10 cellular contexts compared by ENCODE assay signal in genomic region chr11:102177974-102178631, GRCh38.
A peak's percentile ranks its signal among the peaks of the same experiment; 100 is the strongest.
DNase-seq lines count a peak whose midpoint lies in the region; ATAC-seq and FAIRE-seq lines count a peak whose summit lies in the region.
"Had no signal": no experiment of that assay in that cellular context is flagged by ENCODE, and none has a peak within 500 bp of the region (broad histone marks: within the 10 kb centered on the region; RNA-seq: fewer than 3 reads in every experiment).

No MANE protein-coding gene starts in this region.

- H3K27ac Mint-ChIP-seq in activated naive CD8-positive, alpha-beta T cell treated with anti-CD3 and anti-CD28 coated beads, Interleukin-2, amount 50 U/mL, for 24 hours = no peak overlapping the region
- H3K27ac Mint-ChIP-seq in activated naive CD8-positive, alpha-beta T cell treated with anti-CD3 and anti-CD28 coated beads for 36 hours = no peak overlapping the region
- H3K27ac Mint-ChIP-seq: CD4-positive, CD25-positive, alpha-beta regulatory T cell had no signal

- peaks cover 2% of the 10 kb centered on the region for H3K4me1 Mint-ChIP-seq in activated naive CD8-positive, alpha-beta T cell treated with anti-CD3 and anti-CD28 coated beads, Interleukin-2, amount 50 U/mL, for 24 hours
- peaks cover 3% of the 10 kb centered on the region for H3K4me1 Mint-ChIP-seq in activated naive CD8-positive, alpha-beta T cell treated with anti-CD3 and anti-CD28 coated beads for 36 hours
- H3K4me1 Mint-ChIP-seq: CD4-positive, CD25-positive, alpha-beta regulatory T cell had no signal

- FAIRE-seq in urothelium cell line (lab: Jason Lieb, UNC) = no peak

- H3K27me3 ChIP-seq in HAP-1 (ENCODE audit: low read depth) = no peaks in the 10 kb centered on the region

- DNase-seq in activated naive CD8-positive, alpha-beta T cell treated with anti-CD3 and anti-CD28 coated beads, Interleukin-2, amount 50 U/mL, for 24 hours = no peak
- no peak for DNase-seq in activated naive CD8-positive, alpha-beta T cell treated with anti-CD3 and anti-CD28 coated beads for 36 hours
- DNase-seq in astrocyte of the hippocampus (ENCODE audit: low read depth, low spot score) (peak; percentile 63), left kidney (ENCODE audit: low read depth, low spot score) (peak; percentile 55), urothelium cell line (ENCODE audit: low spot score) (peak; percentile 65), HAP-1 (ENCODE audit: low spot score in 2 of 2) (no peak), G401 (ENCODE audit: low spot score) (no peak)
- DNase-seq: activated CD8-positive, alpha-beta memory T cell treated with anti-CD3 and anti-CD28 coated beads, Interleukin-2, amount 50 U/mL, for 48 hours; CD4-positive, CD25-positive, alpha-beta regulatory T cell had no signal

- peak; percentile 59 for ATAC-seq in activated naive CD8-positive, alpha-beta T cell treated with anti-CD3 and anti-CD28 coated beads, Interleukin-2, amount 50 U/mL, for 24 hours
- ATAC-seq in HG03442 (IDR thresholded peaks at IDR 0.05; ENCODE audit: unreplicated experiment) = no peak

- H3K9me3 ChIP-seq in HAP-1 = no peaks in the 10 kb centered on the region

- no peak overlapping the region for H3K4me3 ChIP-seq in HAP-1

- H3K4me3 Mint-ChIP-seq in activated naive CD8-positive, alpha-beta T cell treated with anti-CD3 and anti-CD28 coated beads, Interleukin-2, amount 50 U/mL, for 24 hours = no peak overlapping the region
- H3K4me3 Mint-ChIP-seq in activated naive CD8-positive, alpha-beta T cell treated with anti-CD3 and anti-CD28 coated beads for 36 hours = no peak overlapping the region
- H3K4me3 Mint-ChIP-seq: CD4-positive, CD25-positive, alpha-beta regulatory T cell had no signal

- peaks cover 10% of the 10 kb centered on the region for H3K27me3 Mint-ChIP-seq in activated naive CD8-positive, alpha-beta T cell treated with anti-CD3 and anti-CD28 coated beads, Interleukin-2, amount 50 U/mL, for 24 hours
- peaks cover 4% of the 10 kb centered on the region for H3K27me3 Mint-ChIP-seq in activated naive CD8-positive, alpha-beta T cell treated with anti-CD3 and anti-CD28 coated beads for 36 hours
- H3K27me3 Mint-ChIP-seq: CD4-positive, CD25-positive, alpha-beta regulatory T cell had no signal

- in situ Hi-C loops in HAP-1 (cut with MboI; ENCODE audit: low sequenced_read_pairs) = no loop called here
- in situ Hi-C loops in G401 (cut with HindIII; ENCODE audit: low sequenced_read_pairs) = no loop called here

- H3K4me1 ChIP-seq in HAP-1 = no peaks in the 10 kb centered on the region

- H3K9me3 Mint-ChIP-seq in activated naive CD8-positive, alpha-beta T cell treated with anti-CD3 and anti-CD28 coated beads, Interleukin-2, amount 50 U/mL, for 24 hours = no peaks in the 10 kb centered on the region
- no peaks in the 10 kb centered on the region for H3K9me3 Mint-ChIP-seq in activated naive CD8-positive, alpha-beta T cell treated with anti-CD3 and anti-CD28 coated beads for 36 hours

- 0 out of 2 replicates have a peak, but pooled peaks cover 3% of the 10 kb centered on the region for H3K36me3 ChIP-seq in HAP-1 (replicated peaks)

- H3K36me3 Mint-ChIP-seq in activated naive CD8-positive, alpha-beta T cell treated with anti-CD3 and anti-CD28 coated beads, Interleukin-2, amount 50 U/mL, for 24 hours (ENCODE audit: low read depth) = no peaks in the 10 kb centered on the region
- H3K36me3 Mint-ChIP-seq in activated naive CD8-positive, alpha-beta T cell treated with anti-CD3 and anti-CD28 coated beads for 36 hours = no peaks in the 10 kb centered on the region
- H3K36me3 Mint-ChIP-seq: CD4-positive, CD25-positive, alpha-beta regulatory T cell had no signal

Comparison
In these comparisons a context has a peak if more than half of its experiments do, and no peak if none do; other contexts are left out.
1. DNase-seq: peak in astrocyte of the hippocampus (single experiment), left kidney (single experiment) and urothelium cell line (single experiment); none in activated naive CD8-positive, alpha-beta T cell treated with anti-CD3 and anti-CD28 coated beads, Interleukin-2, amount 50 U/mL, for 24 hours (single experiment), activated naive CD8-positive, alpha-beta T cell treated with anti-CD3 and anti-CD28 coated beads for 36 hours (single experiment), HAP-1 (0 of 2) and G401 (single experiment).